ENCODE assay signal across 25 cellular contexts in genomic region chr7:142347091-142347490, GRCh38.
"Had no signal": no experiment of that assay in that cellular context is flagged by ENCODE, and none has a peak within 500 bp of the region (broad histone marks: within the 10 kb centered on the region; RNA-seq: fewer than 3 reads in every experiment).

No MANE protein-coding gene starts in this region.

- H3K4me2 ChIP-seq: SK-N-SH had no signal

- H3K9me3 Mint-ChIP-seq: activated T-cell treated with anti-CD3 and anti-CD28 coated beads, Interleukin-2, amount 50 U/mL, for 24 hours; activated T-helper 2 cell treated with anti-CD3 and anti-CD28 coated beads, Interferon-gamma antibody, Interleukin-2, Interleukin-4, amounts not matched to agents 10 μg/mL and 5 μg/mL and 100 μg/mL, durations not matched to agents 14 hours and 24 hours and 36 hours; central memory CD8-positive, alpha-beta T cell; dendritic cell treated with granulocyte-macrophage colony-stimulating factor and Interleukin-4, amounts not matched to agents 40 ng/mL and 50 ng/mL, for 4 days; nephron had no signal

- H3K4me1 ChIP-seq: esophagus squamous epithelium, tibial nerve had no signal

- H3K9me3 ChIP-seq: esophagus squamous epithelium, SK-N-SH, suprapubic skin, tibial nerve had no signal

- DNase-seq: activated CD4-positive, alpha-beta T cell treated with anti-CD3 and anti-CD28 coated beads for 36 hours; activated CD4-positive, CD25-positive, alpha-beta regulatory T cell; activated CD8-positive, alpha-beta memory T cell treated with anti-CD3 and anti-CD28 coated beads for 24 hours; activated CD8-positive, alpha-beta memory T cell treated with anti-CD3 and anti-CD28 coated beads, Interleukin-2, amount 50 U/mL, for 4 hours; activated T-cell treated with anti-CD3 and anti-CD28 coated beads, Interleukin-2, amount 50 U/mL, for 24 hours; anterior cingulate cortex; esophagus squamous epithelium; foreskin melanocyte; islet precursor cell; left cardiac atrium; left ventricle myocardium superior; posterior cingulate gyrus; right cardiac atrium; SK-N-SH; stimulated activated CD4-positive, alpha-beta T cell treated with anti-CD3 and anti-CD28 coated beads, Interleukin-15, amount 100 ng/mL, for 24 hours; stimulated activated CD4-positive, alpha-beta T cell treated with anti-CD3 and anti-CD28 coated beads, Interleukin-2, amount 100 ng/mL, for 24 hours; stimulated activated naive CD4-positive, alpha-beta T cell; T-helper 17 cell had no signal

- H3K27ac ChIP-seq: epithelial cell of prostate, esophagus squamous epithelium, suprapubic skin, tibial nerve had no signal

- H3K4me3 ChIP-seq: esophagus squamous epithelium, suprapubic skin, tibial nerve had no signal

- H3K27ac Mint-ChIP-seq: activated CD4-positive, alpha-beta T cell treated with anti-CD3 and anti-CD28 coated beads for 36 hours; activated T-cell treated with anti-CD3 and anti-CD28 coated beads, Interleukin-2, amount 50 U/mL, for 24 hours; activated T-helper 2 cell treated with anti-CD3 and anti-CD28 coated beads, Interferon-gamma antibody, Interleukin-2, Interleukin-4, amounts not matched to agents 10 μg/mL and 5 μg/mL and 100 μg/mL, durations not matched to agents 14 hours and 24 hours and 36 hours; dendritic cell treated with granulocyte-macrophage colony-stimulating factor and Interleukin-4, amounts not matched to agents 40 ng/mL and 50 ng/mL, for 4 days; nephron; T-helper 17 cell had no signal

- H3K9ac ChIP-seq: SK-N-SH had no signal

- ATAC-seq: activated CD4-positive, alpha-beta T cell treated with anti-CD3 and anti-CD28 coated beads for 36 hours; left cardiac atrium; left ventricle myocardium superior; right cardiac atrium had no signal

- H3K4me1 Mint-ChIP-seq: nephron had no signal

- H3K27me3 ChIP-seq: suprapubic skin had no signal

- H3K4me3 Mint-ChIP-seq: activated CD4-positive, alpha-beta T cell treated with anti-CD3 and anti-CD28 coated beads for 36 hours; activated T-cell treated with anti-CD3 and anti-CD28 coated beads, Interleukin-2, amount 50 U/mL, for 24 hours; central memory CD8-positive, alpha-beta T cell; dendritic cell treated with granulocyte-macrophage colony-stimulating factor and Interleukin-4, amounts not matched to agents 40 ng/mL and 50 ng/mL, for 4 days; nephron; T-helper 17 cell had no signal

- H3K36me3 ChIP-seq: esophagus squamous epithelium, suprapubic skin, tibial nerve had no signal
